Comparison of ENCODE assay signal across 1 cellular context in the genomic region with DNA sequence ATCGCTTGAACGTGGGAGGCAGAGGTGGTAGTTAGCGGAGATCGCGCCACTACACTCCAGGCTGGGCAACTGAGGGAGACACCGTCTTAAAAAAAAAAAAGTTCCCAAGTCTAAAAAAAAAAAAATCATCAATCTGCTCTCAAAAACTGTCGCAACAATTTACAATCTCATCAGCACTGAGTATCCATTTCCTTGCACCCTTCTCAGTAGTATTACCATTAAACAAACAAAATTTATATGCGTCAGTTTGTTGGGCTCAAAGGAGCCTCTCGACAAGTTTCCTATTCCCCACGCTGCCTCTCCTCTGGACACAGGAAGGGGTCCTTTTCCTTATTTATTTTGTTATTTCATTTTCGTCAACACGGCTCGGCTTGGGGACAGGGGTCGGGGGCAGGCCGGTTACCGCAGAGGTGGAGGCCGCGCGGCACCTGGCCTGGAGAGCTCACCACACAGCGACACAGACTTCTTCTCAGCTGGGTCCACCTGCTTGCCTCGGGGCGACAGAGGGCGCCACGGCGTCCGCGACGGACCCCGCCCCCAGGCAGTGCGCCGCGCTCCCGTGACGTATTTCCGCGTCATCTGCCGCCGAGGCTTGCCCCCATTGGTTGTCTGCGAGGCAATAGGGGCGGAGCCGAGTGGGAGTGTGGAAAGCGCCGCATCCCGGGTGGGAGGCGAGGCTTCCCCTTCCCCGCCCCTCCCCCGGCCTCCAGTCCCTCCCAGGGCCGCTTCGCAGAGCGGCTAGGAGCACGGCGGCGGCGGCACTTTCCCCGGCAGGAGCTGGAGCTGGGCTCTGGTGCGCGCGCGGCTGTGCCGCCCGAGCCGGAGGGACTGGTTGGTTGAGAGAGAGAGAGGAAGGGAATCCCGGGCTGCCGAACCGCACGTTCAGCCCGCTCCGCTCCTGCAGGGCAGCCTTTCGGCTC.
TF ChIP-seq lines count a peak whose summit lies in the region.

MAP2K1 (plus strand) TSS at position 709 of the 920 bp plus-strand sequence. CDS start 436 bp downstream, outside the sequence.

TF ChIP-seq in K562, 482 proteins besides CTCF, POLR2A, EP300 and RAD21 (continued from another document):
- TF ChIP-seq NKRF (IDR thresholded peaks at IDR 0.05; ENCODE audit: borderline replicate concordance) (peak; percentile 82; the same call in 1 of the 2 replicates), ZNF384 (IDR thresholded peaks at IDR 0.05; ENCODE audit: low read depth, low read length) (peak; percentile 74), ZNF274 (IDR thresholded peaks at IDR 0.05; ENCODE audit: borderline replicate concordance, low read depth, low read length) (no peak), E2F3 (CRISPR knock-in tag; IDR thresholded peaks at IDR 0.05) (no peak), TEAD1 (CRISPR knock-in tag; IDR thresholded peaks at IDR 0.05) (peak in 1 of 2 experiments; percentile 79; a peak in 2 of 4 replicates), AFF4 (CRISPR knock-in tag; IDR thresholded peaks at IDR 0.05) (no peak; the same call in 1 of the 2 replicates), CSDE1 (IDR thresholded peaks at IDR 0.05) (peak in 1 of 2 experiments; percentile 59; a peak in 1 of 4 replicates), ATF7 (IDR thresholded peaks at IDR 0.05) (peak; percentile 88), MIER1 (IDR thresholded peaks at IDR 0.05; ENCODE audit: low read depth) (no peak), ZNF518B (CRISPR knock-in tag; IDR thresholded peaks at IDR 0.05) (no peak), DNMT1 (IDR thresholded peaks at IDR 0.05) (no peak), RBM22 (IDR thresholded peaks at IDR 0.05; ENCODE audit: low read depth, low read length, poor library complexity, severe bottlenecking) (peak; percentile 45), ZNF134 (CRISPR knock-in tag; conservative IDR thresholded peaks at IDR 0.05) (no peak), OTX1 (CRISPR knock-in tag; IDR thresholded peaks at IDR 0.05) (no peak), GATA2 (CRISPR knock-in tag; IDR thresholded peaks at IDR 0.05) (no peak), ZNF76 (CRISPR knock-in tag; IDR thresholded peaks at IDR 0.05; ENCODE audit: borderline replicate concordance) (no peak), RBM34 (IDR thresholded peaks at IDR 0.05; ENCODE audit: borderline replicate concordance, insufficient read depth, low read length) (no peak), POLR2G (IDR thresholded peaks at IDR 0.05; ENCODE audit: low read depth, low read length) (peak; percentile 90), HEY1 (CRISPR knock-in tag; IDR thresholded peaks at IDR 0.05; ENCODE audit: borderline replicate concordance) (no peak), ZNF408 (CRISPR knock-in tag; IDR thresholded peaks at IDR 0.05; ENCODE audit: low read depth) (no peak), CBX2 (IDR thresholded peaks at IDR 0.05; ENCODE audit: insufficient read depth, low read length, poor library complexity, severe bottlenecking) (no peak), TAF1 (IDR thresholded peaks at IDR 0.05; ENCODE audit: control insufficient read depth, extremely low read depth, insufficient read depth, low read length, severe bottlenecking) (peak; percentile 92), ZNF282 (CRISPR knock-in tag; IDR thresholded peaks at IDR 0.05) (0 out of 2 replicates have a peak, but pooled peaks have one; percentile 31), ZNF232 (CRISPR knock-in tag; IDR thresholded peaks at IDR 0.05) (no peak), PCBP2 (IDR thresholded peaks at IDR 0.05; ENCODE audit: low read depth, low read length, poor library complexity, severe bottlenecking) (no peak), TEAD4 (IDR thresholded peaks at IDR 0.05; ENCODE audit: low read length) (peak; percentile 55), TEAD4 (CRISPR knock-in tag; IDR thresholded peaks at IDR 0.05; ENCODE audit: borderline replicate concordance) (no peak), CCNT2 (IDR thresholded peaks at IDR 0.05; ENCODE audit: borderline replicate concordance, extremely low read depth, insufficient read length, low read depth, low read length) (peak; percentile 92)
- TF ChIP-seq, protein P1, sequence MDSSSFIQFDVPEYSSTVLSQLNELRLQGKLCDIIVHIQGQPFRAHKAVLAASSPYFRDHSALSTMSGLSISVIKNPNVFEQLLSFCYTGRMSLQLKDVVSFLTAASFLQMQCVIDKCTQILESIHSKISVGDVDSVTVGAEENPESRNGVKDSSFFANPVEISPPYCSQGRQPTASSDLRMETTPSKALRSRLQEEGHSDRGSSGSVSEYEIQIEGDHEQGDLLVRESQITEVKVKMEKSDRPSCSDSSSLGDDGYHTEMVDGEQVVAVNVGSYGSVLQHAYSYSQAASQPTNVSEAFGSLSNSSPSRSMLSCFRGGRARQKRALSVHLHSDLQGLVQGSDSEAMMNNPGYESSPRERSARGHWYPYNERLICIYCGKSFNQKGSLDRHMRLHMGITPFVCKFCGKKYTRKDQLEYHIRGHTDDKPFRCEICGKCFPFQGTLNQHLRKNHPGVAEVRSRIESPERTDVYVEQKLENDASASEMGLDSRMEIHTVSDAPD (CRISPR knock-in tag; IDR thresholded peaks at IDR 0.05), result no peak
- TF ChIP-seq, protein P2, sequence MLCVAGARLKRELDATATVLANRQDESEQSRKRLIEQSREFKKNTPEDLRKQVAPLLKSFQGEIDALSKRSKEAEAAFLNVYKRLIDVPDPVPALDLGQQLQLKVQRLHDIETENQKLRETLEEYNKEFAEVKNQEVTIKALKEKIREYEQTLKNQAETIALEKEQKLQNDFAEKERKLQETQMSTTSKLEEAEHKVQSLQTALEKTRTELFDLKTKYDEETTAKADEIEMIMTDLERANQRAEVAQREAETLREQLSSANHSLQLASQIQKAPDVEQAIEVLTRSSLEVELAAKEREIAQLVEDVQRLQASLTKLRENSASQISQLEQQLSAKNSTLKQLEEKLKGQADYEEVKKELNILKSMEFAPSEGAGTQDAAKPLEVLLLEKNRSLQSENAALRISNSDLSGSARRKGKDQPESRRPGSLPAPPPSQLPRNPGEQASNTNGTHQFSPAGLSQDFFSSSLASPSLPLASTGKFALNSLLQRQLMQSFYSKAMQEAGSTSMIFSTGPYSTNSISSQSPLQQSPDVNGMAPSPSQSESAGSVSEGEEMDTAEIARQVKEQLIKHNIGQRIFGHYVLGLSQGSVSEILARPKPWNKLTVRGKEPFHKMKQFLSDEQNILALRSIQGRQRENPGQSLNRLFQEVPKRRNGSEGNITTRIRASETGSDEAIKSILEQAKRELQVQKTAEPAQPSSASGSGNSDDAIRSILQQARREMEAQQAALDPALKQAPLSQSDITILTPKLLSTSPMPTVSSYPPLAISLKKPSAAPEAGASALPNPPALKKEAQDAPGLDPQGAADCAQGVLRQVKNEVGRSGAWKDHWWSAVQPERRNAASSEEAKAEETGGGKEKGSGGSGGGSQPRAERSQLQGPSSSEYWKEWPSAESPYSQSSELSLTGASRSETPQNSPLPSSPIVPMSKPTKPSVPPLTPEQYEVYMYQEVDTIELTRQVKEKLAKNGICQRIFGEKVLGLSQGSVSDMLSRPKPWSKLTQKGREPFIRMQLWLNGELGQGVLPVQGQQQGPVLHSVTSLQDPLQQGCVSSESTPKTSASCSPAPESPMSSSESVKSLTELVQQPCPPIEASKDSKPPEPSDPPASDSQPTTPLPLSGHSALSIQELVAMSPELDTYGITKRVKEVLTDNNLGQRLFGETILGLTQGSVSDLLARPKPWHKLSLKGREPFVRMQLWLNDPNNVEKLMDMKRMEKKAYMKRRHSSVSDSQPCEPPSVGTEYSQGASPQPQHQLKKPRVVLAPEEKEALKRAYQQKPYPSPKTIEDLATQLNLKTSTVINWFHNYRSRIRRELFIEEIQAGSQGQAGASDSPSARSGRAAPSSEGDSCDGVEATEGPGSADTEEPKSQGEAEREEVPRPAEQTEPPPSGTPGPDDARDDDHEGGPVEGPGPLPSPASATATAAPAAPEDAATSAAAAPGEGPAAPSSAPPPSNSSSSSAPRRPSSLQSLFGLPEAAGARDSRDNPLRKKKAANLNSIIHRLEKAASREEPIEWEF (CRISPR knock-in tag; IDR thresholded peaks at IDR 0.05), result no peak
TF ChIP-seq in K562: peak in this region for 159.
